In genomic region chr4:101020956-101021355, GRCh38 we compare ENCODE assay signal across 9 cellular contexts.
DNase-seq lines count a peak whose midpoint lies in the region; ATAC-seq and TF ChIP-seq lines count a peak whose summit lies in the region.
"Had no signal": no experiment of that assay in that cellular context is flagged by ENCODE, and none has a peak within 500 bp of the region (broad histone marks: within the 10 kb centered on the region; RNA-seq: fewer than 3 reads in every experiment).

No MANE protein-coding gene starts in this region.

- no peak for TF ChIP-seq CTCF in GM12864 (IDR thresholded peaks at IDR 0.05; ENCODE audit: low read depth, low read length, missing control alignments)
- TF ChIP-seq CTCF in mucosa of descending colon (IDR thresholded peaks at IDR 0.05) = no peak

- DNase-seq in GM12864 (ENCODE audit: low read depth) (peak; percentile 55), HPDE6-E6E7 (ENCODE audit: extremely low spot score) (peak; percentile 23), mucosa of descending colon (no peak), Ammon's horn (ENCODE audit: low spot score) (no peak), DMS79 (lab: John Stamatoyannopoulos, UW) (no peak), aorta (no peak)

- no peaks in the 10 kb centered on the region for H3K27me3 ChIP-seq in aorta (ENCODE audit: control insufficient read depth in 1 of 2, insufficient read depth in 2 of 2, low read length in 1 of 2)

- H3K36me3 ChIP-seq in mucosa of descending colon (ENCODE audit: low read depth) = no peaks in the 10 kb centered on the region
- H3K36me3 ChIP-seq in aorta (ENCODE audit: control insufficient read depth in 1 of 2, insufficient read depth in 2 of 2, low read length in 1 of 2) = peaks cover 0 to 2% of the 10 kb centered on the region in 2 donors

- H3K4me1 ChIP-seq in mucosa of descending colon (ENCODE audit: low read depth) (peaks cover 9% of the 10 kb centered on the region), aorta (ENCODE audit: control insufficient read depth in 1 of 2, insufficient read depth in 2 of 2, low read length in 2 of 2) (peaks cover 1 to 7% of the 10 kb centered on the region in 2 donors)

- H3K27ac ChIP-seq in aorta (ENCODE audit: low read depth in 1 of 2, low read length in 2 of 2) = no peak overlapping the region
- H3K27ac ChIP-seq: VCaP had no signal

- H3K36me3 Mint-ChIP-seq in activated T-helper 17 cell treated with anti-CD3 and anti-CD28 coated beads, Interleukin-2, amount 50 U/mL, for 72 hours (ENCODE audit: low read depth) = peaks cover 19% of the 10 kb centered on the region

- H3K9me3 ChIP-seq in mucosa of descending colon (no peaks in the 10 kb centered on the region), aorta (ENCODE audit: control insufficient read depth, low read length) (no peaks in the 10 kb centered on the region)

- no peak overlapping the region for H3K4me3 ChIP-seq in GM12864 (ENCODE audit: low read depth, low read length)
- no peak overlapping the region for H3K4me3 ChIP-seq in mucosa of descending colon
- H3K4me3 ChIP-seq in aorta (ENCODE audit: low read length in 2 of 2) = no peak overlapping the region

- no peaks in the 10 kb centered on the region for H3K27me3 Mint-ChIP-seq in activated T-helper 17 cell treated with anti-CD3 and anti-CD28 coated beads, Interleukin-2, amount 50 U/mL, for 72 hours

- peak; percentile 67 for ATAC-seq in GM21526 (IDR thresholded peaks at IDR 0.05; ENCODE audit: low FRiP score, unreplicated experiment)
- ATAC-seq in activated T-helper 17 cell treated with anti-CD3 and anti-CD28 coated beads, Interleukin-2, amount 50 U/mL, for 72 hours (replicated peaks) = peak; percentile 59
- ATAC-seq in mucosa of descending colon = peak; percentile 73
- ATAC-seq in aorta (ENCODE audit: low FRiP score) = no peak

- H3K9me3 Mint-ChIP-seq in activated T-helper 17 cell treated with anti-CD3 and anti-CD28 coated beads, Interleukin-2, amount 50 U/mL, for 72 hours = no peaks in the 10 kb centered on the region

- H3K4me3 Mint-ChIP-seq in activated T-helper 17 cell treated with anti-CD3 and anti-CD28 coated beads, Interleukin-2, amount 50 U/mL, for 72 hours = peak overlapping the region; percentile 55

- peaks cover 40% of the 10 kb centered on the region for H3K4me1 Mint-ChIP-seq in activated T-helper 17 cell treated with anti-CD3 and anti-CD28 coated beads, Interleukin-2, amount 50 U/mL, for 72 hours

- H3K27ac Mint-ChIP-seq in activated T-helper 17 cell treated with anti-CD3 and anti-CD28 coated beads, Interleukin-2, amount 50 U/mL, for 72 hours = peak overlapping the region; percentile 88

- intact Hi-C loops in mucosa of descending colon (cut with DNase I, micrococcal nuclease) = no loop called here
- intact Hi-C loops in aorta (cut with DNase I) = no loop called here

- 60% methylated on average over 4 of the region's 4 CpGs for WGBS in aorta, 2 donors

Comparison
In these comparisons a context has a peak if more than half of its experiments do, and no peak if none do; other contexts are left out.
1. DNase-seq: peak in GM12864 (single experiment) and HPDE6-E6E7 (single experiment); none in mucosa of descending colon (0 of 3), Ammon's horn (single experiment), DMS79 (single experiment) and aorta (0 of 2).